ENCODE assay signal across 8 cellular contexts in the genomic region with DNA sequence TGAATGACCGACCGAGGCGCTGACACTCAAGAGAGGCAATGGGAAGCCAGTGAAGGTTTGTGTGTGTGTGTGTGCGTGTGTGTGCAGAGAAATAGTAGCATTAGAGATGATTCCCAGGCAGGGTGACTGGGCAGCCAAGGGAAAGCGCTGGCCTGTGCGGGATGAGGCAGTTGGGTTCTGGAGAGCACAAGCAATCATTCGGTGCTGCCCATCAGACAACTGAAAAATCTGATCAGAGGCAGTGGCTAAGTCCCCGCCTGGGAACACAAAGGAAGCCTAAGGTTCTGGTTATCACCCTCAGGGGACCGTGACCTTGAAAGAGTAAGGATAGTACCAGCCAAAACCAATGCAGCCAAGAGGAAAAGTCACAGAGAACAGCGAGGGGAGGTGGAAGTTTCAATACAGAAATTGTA. TPM values are rescaled to one million over a fixed set of nuclear protein-coding genes. Genes with fewer than 3 reads are reported as not detected.
DNase-seq lines count a peak whose midpoint lies in the region; ATAC-seq, FAIRE-seq and TF ChIP-seq lines count a peak whose summit lies in the region.

No MANE protein-coding gene starts in this region.

- no peak for TF ChIP-seq CTCF in fibroblast of the aortic adventitia (IDR thresholded peaks at IDR 0.05; ENCODE audit: insufficient read depth, low read length)

- DNase-seq in GM12891 (ENCODE audit: insufficient read length, low spot score) (no peak), fibroblast of the aortic adventitia (ENCODE audit: low read depth) (peak; percentile 29), skeletal muscle cell (ENCODE audit: low read depth) (no peak), kidney glomerular epithelial cell (lab: John Stamatoyannopoulos, UW) (no peak), DMS79 treated with DMSO at 0.1 percent for 48 hours (lab: John Stamatoyannopoulos, UW) (no peak), dedifferentiated amniotic fluid mesenchymal stem cell (ENCODE audit: extremely low spot score) (no peak)

- no peak for TF ChIP-seq POLR2A in GM12891 (IDR thresholded peaks at IDR 0.05; ENCODE audit: low read depth, low read length)

- peak overlapping the region; percentile 55 for H3K4me3 ChIP-seq in fibroblast of the aortic adventitia (ENCODE audit: low read depth, low read length)
- peak overlapping the region; percentile 84 for H3K4me3 ChIP-seq in skeletal muscle cell (ENCODE audit: low read depth, low read length)

- FAIRE-seq in GM12891 (lab: Jason Lieb, UNC) = peak; percentile 68

- ATAC-seq in SK-N-SH treated with all-trans-retinoic acid at 6 μM for 48 hours (no peak), HG03159 (IDR thresholded peaks at IDR 0.05; ENCODE audit: unreplicated experiment) (no peak)

TF ChIP-seq in GM12891, 5 proteins besides CTCF, POLR2A, EP300 and RAD21:
- TF ChIP-seq POLR2AphosphoS5 (IDR thresholded peaks at IDR 0.05; ENCODE audit: low read depth, low read length) (no peak), PAX5 (IDR thresholded peaks at IDR 0.05; ENCODE audit: insufficient read depth, low read length, severe bottlenecking) (no peak), TAF1 (IDR thresholded peaks at IDR 0.05; ENCODE audit: low read depth, low read length) (no peak), SPI1 (IDR thresholded peaks at IDR 0.05; ENCODE audit: low read depth, low read length) (no peak), POU2F2 (IDR thresholded peaks at IDR 0.05; ENCODE audit: low read depth, low read length) (no peak)

TF ChIP-seq in SK-N-SH treated with all-trans-retinoic acid at 6 μM for 48 hours, 23 proteins besides CTCF, POLR2A, EP300 and RAD21:
- TF ChIP-seq CSRNP3 (CRISPR knock-in tag; IDR thresholded peaks at IDR 0.05) (no peak), TCF4 (CRISPR knock-in tag; IDR thresholded peaks at IDR 0.05; ENCODE audit: borderline replicate concordance) (0 out of 2 replicates have a peak, but pooled peaks have one; percentile 20), ZC3H10 (CRISPR knock-in tag; IDR thresholded peaks at IDR 0.05) (no peak), OSR1 (CRISPR knock-in tag; IDR thresholded peaks at IDR 0.05) (no peak), CSDC2 (CRISPR knock-in tag; IDR thresholded peaks at IDR 0.05) (no peak), ZFP3 (CRISPR knock-in tag; IDR thresholded peaks at IDR 0.05) (no peak)

RNA-seq across cellular contexts. Expression of gene PDCD4, which starts 0.9 kb away (rescaled TPM):
- 287 TPM for polyA plus RNA-seq in GM12891 (2012; ENCODE audit: low read depth, missing spikeins)
- 52.9 and 302 TPM in 2 replicates for total RNA-seq in fibroblast of the aortic adventitia (ENCODE audit: low replicate concordance)

RNA-seq across cellular contexts. Expression of gene BBIP1, which starts 48.2 kb away (rescaled TPM):
- 19.9 TPM for polyA plus RNA-seq in GM12891 (2012; ENCODE audit: low read depth, missing spikeins)
- total RNA-seq in fibroblast of the aortic adventitia (ENCODE audit: low replicate concordance) = 2.6 and 38.1 TPM in 2 replicates

RNA-seq across cellular contexts. Expression of gene SHOC2, which starts 48.6 kb away (rescaled TPM):
- 24.4 TPM for polyA plus RNA-seq in GM12891 (2012; ENCODE audit: low read depth, missing spikeins)
- 63.9 and 70.1 TPM in 2 replicates for total RNA-seq in fibroblast of the aortic adventitia (ENCODE audit: low replicate concordance)
